In the genomic region with DNA sequence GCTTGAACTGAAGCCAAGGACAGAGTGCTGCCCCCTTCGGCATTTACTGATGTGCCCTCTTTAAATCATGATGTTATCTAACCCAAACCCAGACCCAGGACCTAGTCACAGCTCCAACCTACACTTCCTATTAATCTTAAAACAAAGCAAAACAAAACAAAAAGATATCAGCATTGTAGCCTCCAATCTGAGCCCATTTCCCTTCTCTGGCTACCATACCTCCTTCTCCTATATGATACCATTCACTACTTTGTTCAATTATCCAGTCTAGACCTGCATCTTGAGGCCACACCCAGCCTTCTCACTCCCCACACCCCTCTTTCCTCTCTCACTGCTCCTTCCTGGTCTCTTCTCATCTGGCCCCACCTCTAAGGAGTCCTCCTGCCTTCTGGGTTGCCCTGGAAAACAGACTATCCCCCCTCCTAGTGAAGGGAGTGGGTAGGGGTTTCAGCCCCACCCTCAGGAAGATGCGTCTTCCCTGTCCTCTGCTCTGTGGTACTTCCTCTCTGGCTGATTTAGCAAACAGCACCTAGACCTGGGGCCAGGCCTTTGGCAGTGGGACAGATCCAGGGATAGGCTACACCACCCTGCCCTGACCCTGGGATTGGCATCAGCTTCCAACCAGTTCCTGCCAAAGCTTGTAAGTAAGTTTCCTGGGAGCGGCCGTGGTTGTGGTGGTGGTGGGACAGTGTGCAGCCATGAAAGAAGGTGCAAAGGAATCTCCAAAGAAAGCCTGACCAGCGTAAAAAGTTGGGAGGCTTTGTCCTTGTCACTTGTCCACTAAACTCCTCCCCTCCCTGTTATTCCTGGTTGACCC, we compare ENCODE assay signal across 1 cellular context.
TF ChIP-seq lines count a peak whose summit lies in the region.

No MANE protein-coding gene starts in this region.

TF ChIP-seq in liver, 16 proteins besides CTCF, POLR2A, EP300 and RAD21:
- TF ChIP-seq, protein P1, sequence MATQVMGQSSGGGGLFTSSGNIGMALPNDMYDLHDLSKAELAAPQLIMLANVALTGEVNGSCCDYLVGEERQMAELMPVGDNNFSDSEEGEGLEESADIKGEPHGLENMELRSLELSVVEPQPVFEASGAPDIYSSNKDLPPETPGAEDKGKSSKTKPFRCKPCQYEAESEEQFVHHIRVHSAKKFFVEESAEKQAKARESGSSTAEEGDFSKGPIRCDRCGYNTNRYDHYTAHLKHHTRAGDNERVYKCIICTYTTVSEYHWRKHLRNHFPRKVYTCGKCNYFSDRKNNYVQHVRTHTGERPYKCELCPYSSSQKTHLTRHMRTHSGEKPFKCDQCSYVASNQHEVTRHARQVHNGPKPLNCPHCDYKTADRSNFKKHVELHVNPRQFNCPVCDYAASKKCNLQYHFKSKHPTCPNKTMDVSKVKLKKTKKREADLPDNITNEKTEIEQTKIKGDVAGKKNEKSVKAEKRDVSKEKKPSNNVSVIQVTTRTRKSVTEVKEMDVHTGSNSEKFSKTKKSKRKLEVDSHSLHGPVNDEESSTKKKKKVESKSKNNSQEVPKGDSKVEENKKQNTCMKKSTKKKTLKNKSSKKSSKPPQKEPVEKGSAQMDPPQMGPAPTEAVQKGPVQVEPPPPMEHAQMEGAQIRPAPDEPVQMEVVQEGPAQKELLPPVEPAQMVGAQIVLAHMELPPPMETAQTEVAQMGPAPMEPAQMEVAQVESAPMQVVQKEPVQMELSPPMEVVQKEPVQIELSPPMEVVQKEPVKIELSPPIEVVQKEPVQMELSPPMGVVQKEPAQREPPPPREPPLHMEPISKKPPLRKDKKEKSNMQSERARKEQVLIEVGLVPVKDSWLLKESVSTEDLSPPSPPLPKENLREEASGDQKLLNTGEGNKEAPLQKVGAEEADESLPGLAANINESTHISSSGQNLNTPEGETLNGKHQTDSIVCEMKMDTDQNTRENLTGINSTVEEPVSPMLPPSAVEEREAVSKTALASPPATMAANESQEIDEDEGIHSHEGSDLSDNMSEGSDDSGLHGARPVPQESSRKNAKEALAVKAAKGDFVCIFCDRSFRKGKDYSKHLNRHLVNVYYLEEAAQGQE (IDR thresholded peaks at IDR 0.05), result no peak
- TF ChIP-seq FOXA1 (IDR thresholded peaks at IDR 0.05) (no peak), JUND (IDR thresholded peaks at IDR 0.05) (no peak), HNF4G (IDR thresholded peaks at IDR 0.05) (no peak), HNF4A (conservative IDR thresholded peaks at IDR 0.05) (no peak), YY1 (IDR thresholded peaks at IDR 0.05) (no peak), TAF1 (conservative IDR thresholded peaks at IDR 0.05) (no peak), RXRA (IDR thresholded peaks at IDR 0.05) (no peak), NR2F2 (IDR thresholded peaks at IDR 0.05) (no peak), FOXA2 (IDR thresholded peaks at IDR 0.05) (no peak), EGR1 (IDR thresholded peaks at IDR 0.05; ENCODE audit: low read depth in 2 of 2) (no peak), SP1 (IDR thresholded peaks at IDR 0.05) (no peak)
- TF ChIP-seq, protein P2, sequence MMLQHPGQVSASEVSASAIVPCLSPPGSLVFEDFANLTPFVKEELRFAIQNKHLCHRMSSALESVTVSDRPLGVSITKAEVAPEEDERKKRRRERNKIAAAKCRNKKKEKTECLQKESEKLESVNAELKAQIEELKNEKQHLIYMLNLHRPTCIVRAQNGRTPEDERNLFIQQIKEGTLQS (IDR thresholded peaks at IDR 0.05), result no peak
- TF ChIP-seq, protein P3, sequence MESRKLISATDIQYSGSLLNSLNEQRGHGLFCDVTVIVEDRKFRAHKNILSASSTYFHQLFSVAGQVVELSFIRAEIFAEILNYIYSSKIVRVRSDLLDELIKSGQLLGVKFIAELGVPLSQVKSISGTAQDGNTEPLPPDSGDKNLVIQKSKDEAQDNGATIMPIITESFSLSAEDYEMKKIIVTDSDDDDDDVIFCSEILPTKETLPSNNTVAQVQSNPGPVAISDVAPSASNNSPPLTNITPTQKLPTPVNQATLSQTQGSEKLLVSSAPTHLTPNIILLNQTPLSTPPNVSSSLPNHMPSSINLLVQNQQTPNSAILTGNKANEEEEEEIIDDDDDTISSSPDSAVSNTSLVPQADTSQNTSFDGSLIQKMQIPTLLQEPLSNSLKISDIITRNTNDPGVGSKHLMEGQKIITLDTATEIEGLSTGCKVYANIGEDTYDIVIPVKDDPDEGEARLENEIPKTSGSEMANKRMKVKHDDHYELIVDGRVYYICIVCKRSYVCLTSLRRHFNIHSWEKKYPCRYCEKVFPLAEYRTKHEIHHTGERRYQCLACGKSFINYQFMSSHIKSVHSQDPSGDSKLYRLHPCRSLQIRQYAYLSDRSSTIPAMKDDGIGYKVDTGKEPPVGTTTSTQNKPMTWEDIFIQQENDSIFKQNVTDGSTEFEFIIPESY (IDR thresholded peaks at IDR 0.05), result no peak
